19 cellular contexts compared by ENCODE assay signal in the genomic region with DNA sequence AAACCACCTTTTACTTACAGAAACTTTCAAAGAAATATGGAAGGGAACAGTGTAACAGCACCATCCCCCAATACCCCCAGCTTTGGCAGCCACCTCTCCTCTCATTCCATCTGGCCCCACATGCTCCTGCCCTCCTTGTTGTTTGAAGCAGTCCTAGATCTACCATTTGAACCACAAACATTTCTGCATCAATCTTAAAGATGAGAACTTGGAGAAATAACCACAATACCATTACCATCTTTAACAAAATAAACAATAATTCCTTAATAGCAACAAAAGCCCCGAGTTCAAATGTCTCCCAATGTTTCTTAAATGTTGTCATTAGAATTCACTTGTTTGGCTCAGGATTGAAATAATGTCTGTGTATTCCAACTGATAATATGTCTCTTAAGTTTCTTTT. TPM values are rescaled to one million over a fixed set of nuclear protein-coding genes. Genes with fewer than 3 reads are reported as not detected.
"Had no signal": no experiment of that assay in that cellular context is flagged by ENCODE, and none has a peak within 500 bp of the region (broad histone marks: within the 10 kb centered on the region; RNA-seq: fewer than 3 reads in every experiment).

No MANE protein-coding gene starts in this region.

- DNase-seq: effector memory CD8-positive, alpha-beta T cell; esophagus squamous epithelium; foreskin keratinocyte; left colon; left ventricle myocardium superior; mesendoderm; naive B cell; nucleus accumbens; sigmoid colon; stimulated activated CD4-positive, alpha-beta T cell treated with anti-CD3 and anti-CD28 coated beads, Interleukin-12 subunit alpha, Interleukin-12 subunit beta, amount 100 ng/mL, for 4 hours; stimulated activated naive CD4-positive, alpha-beta T cell; thyroid gland had no signal

- H3K27ac Mint-ChIP-seq: dendritic cell treated with granulocyte-macrophage colony-stimulating factor and Interleukin-4, amounts not matched to agents 40 ng/mL and 50 ng/mL, for 4 days; effector memory CD8-positive, alpha-beta T cell; type B pancreatic cell had no signal

- H3K9me3 Mint-ChIP-seq: dendritic cell treated with granulocyte-macrophage colony-stimulating factor and Interleukin-4, amounts not matched to agents 40 ng/mL and 50 ng/mL, for 4 days; effector memory CD8-positive, alpha-beta T cell; naive B cell; type B pancreatic cell had no signal

- H3K36me3 Mint-ChIP-seq: naive B cell, type B pancreatic cell had no signal

- H3K27me3 ChIP-seq: esophagus squamous epithelium, ovary, right atrium auricular region, sigmoid colon, thyroid gland had no signal

- H3K4me3 Mint-ChIP-seq: dendritic cell treated with granulocyte-macrophage colony-stimulating factor and Interleukin-4, amounts not matched to agents 40 ng/mL and 50 ng/mL, for 4 days; effector memory CD8-positive, alpha-beta T cell; naive B cell; type B pancreatic cell had no signal

- H3K27ac ChIP-seq: esophagus squamous epithelium, foreskin keratinocyte, ovary, right atrium auricular region, sigmoid colon, skin epidermis, suprapubic skin, thyroid gland had no signal

- H3K4me1 ChIP-seq: esophagus squamous epithelium, foreskin keratinocyte, sigmoid colon, suprapubic skin had no signal

- H3K36me3 ChIP-seq: esophagus squamous epithelium, ovary, right atrium auricular region, sigmoid colon, suprapubic skin, thyroid gland had no signal

- H3K9me3 ChIP-seq: esophagus squamous epithelium, ovary, right atrium auricular region, sigmoid colon, suprapubic skin, thyroid gland had no signal

- ATAC-seq: effector memory CD8-positive, alpha-beta T cell; foreskin keratinocyte; left colon had no signal

- H3K4me3 ChIP-seq: esophagus squamous epithelium, lung, ovary, right atrium auricular region, sigmoid colon, skin epidermis, suprapubic skin, thyroid gland had no signal

RNA-seq across cellular contexts. Expression of a gene that starts 17.7 kb away (rescaled TPM):
- total RNA-seq: foreskin keratinocyte had no signal
